25 cellular contexts compared by ENCODE assay signal in the genomic region with DNA sequence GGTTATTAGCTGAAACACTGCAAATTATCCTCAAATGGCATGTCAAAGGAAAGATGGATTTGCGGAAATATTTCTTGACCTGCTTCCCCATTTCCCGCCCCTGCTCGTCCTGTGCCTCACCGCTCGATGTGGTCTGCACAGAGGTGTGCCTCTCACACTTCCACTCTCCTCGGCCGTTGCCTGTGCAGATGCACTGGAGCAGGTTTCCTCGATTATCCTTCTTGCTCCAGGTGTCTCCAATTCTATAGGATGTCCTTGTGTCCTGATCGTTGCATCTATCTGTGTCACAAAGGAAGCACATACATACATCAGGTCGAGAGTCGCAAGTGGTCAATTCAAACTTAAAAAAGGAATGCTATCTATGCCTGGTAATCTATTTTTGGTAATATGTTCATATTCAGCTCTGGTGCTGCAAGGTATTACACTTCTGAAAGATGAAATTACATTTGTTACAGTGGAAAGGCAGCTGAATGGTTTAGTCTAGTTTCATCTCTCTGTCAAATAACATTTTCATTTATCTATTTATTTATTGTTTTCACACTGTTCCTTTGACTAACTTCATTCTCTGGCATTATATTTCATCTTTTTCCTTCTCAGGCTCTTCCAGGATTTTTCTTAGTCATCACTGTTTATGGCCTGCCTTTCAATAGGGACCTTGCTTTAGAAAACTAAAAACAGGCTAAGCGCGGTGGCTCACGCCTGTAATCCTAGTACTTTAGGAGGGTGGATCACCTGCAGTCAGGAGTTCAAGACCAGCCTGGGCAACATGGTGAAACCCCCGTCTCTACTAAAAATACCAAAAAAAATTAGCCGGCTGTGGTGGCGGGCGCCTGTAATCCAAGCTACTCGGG. TPM values are rescaled to one million over a fixed set of nuclear protein-coding genes. Genes with fewer than 3 reads are reported as not detected.
DNase-seq lines count a peak whose midpoint lies in the region; ATAC-seq and TF ChIP-seq lines count a peak whose summit lies in the region.
"Had no signal": no experiment of that assay in that cellular context is flagged by ENCODE, and none has a peak within 500 bp of the region (broad histone marks: within the 10 kb centered on the region; RNA-seq: fewer than 3 reads in every experiment).

No MANE protein-coding gene starts in this region.

- H3K27ac Mint-ChIP-seq in type B pancreatic cell: no peak overlapping the region
- H3K27ac Mint-ChIP-seq: CD8-positive, alpha-beta memory T cell; naive thymus-derived CD4-positive, alpha-beta T cell had no signal

- ATAC-seq in GM18868 (IDR thresholded peaks at IDR 0.05; ENCODE audit: unreplicated experiment): no peak
- no peak for ATAC-seq in HG03565 (IDR thresholded peaks at IDR 0.05; ENCODE audit: unreplicated experiment)
- ATAC-seq: left colon; naive thymus-derived CD4-positive, alpha-beta T cell; right cardiac atrium had no signal

- H3K36me3 ChIP-seq in GM23248 (ENCODE audit: low read depth) (peaks cover 90% of the 10 kb centered on the region), skeletal muscle satellite cell (ENCODE audit: insufficient read depth, low read length) (peaks cover 94% of the 10 kb centered on the region)

- peaks cover 18% of the 10 kb centered on the region for H3K4me1 Mint-ChIP-seq in type B pancreatic cell (ENCODE audit: unreplicated experiment)
- H3K4me1 Mint-ChIP-seq: CD8-positive, alpha-beta memory T cell; central memory CD8-positive, alpha-beta T cell; naive thymus-derived CD4-positive, alpha-beta T cell had no signal

- peaks cover 84% of the 10 kb centered on the region for H3K79me2 ChIP-seq in GM23248 (ENCODE audit: insufficient read depth)

- DNase-seq in GM23248 (peak; percentile 31), astrocyte of the spinal cord (ENCODE audit: low read depth, low spot score) (peak; percentile 48), fibroblast of villous mesenchyme (ENCODE audit: low read depth) (peak; percentile 18), type B pancreatic cell (ENCODE audit: extremely low spot score, unreplicated experiment) (no peak)
- DNase-seq: activated CD8-positive, alpha-beta memory T cell treated with anti-CD3 and anti-CD28 coated beads for 24 hours; activated naive CD4-positive, alpha-beta T cell treated with Interleukin-2 at 50 U/mL for 16 hours; activated T-cell treated with anti-CD3 and anti-CD28 coated beads, Interleukin-2, amount 50 U/mL, for 48 hours; amniotic stem cell; CD8-positive, alpha-beta memory T cell; glutamatergic neuron; left colon; mesendoderm; naive thymus-derived CD4-positive, alpha-beta T cell; NCI-H1105; NCI-H2029 treated with DMSO at 0.1 percent for 48 hours; NCI-H226; NCI-H748 treated with DMSO at 0.1 percent for 48 hours; occipital lobe; right cardiac atrium; stimulated activated CD4-positive, alpha-beta T cell treated with anti-CD3 and anti-CD28 coated beads, Interleukin-1b, Interleukin-23, amount 100 ng/mL, for 48 hours; substantia nigra had no signal

- peaks cover 96% of the 10 kb centered on the region for H3F3A ChIP-seq in GM23248 (ENCODE audit: insufficient read depth)

- TF ChIP-seq CTCF in astrocyte of the spinal cord (IDR thresholded peaks at IDR 0.05; ENCODE audit: low read depth, low read length): no peak
- TF ChIP-seq CTCF in fibroblast of villous mesenchyme (IDR thresholded peaks at IDR 0.05; ENCODE audit: insufficient read depth, low read depth, low read length): no peak
- TF ChIP-seq CTCF in type B pancreatic cell (conservative IDR thresholded peaks at IDR 0.05): no peak

- H3K27me3 Mint-ChIP-seq in type B pancreatic cell: no peaks in the 10 kb centered on the region

- H4K20me1 ChIP-seq in GM23248 (ENCODE audit: insufficient read depth): peaks cover 44% of the 10 kb centered on the region

- peaks cover 5% of the 10 kb centered on the region for H3K9me3 Mint-ChIP-seq in type B pancreatic cell
- H3K9me3 Mint-ChIP-seq: central memory CD8-positive, alpha-beta T cell had no signal

- peak overlapping the region; percentile 99 for H3K4me3 ChIP-seq in GM23248
- H3K4me3 ChIP-seq in astrocyte of the spinal cord (ENCODE audit: low read depth, low read length): peak overlapping the region; percentile 95
- H3K4me3 ChIP-seq in fibroblast of villous mesenchyme (ENCODE audit: low read depth, low read length): no peak overlapping the region
- H3K4me3 ChIP-seq in skeletal muscle satellite cell (ENCODE audit: low read length): peak overlapping the region; percentile 43

- no peaks in the 10 kb centered on the region for H3K9me2 ChIP-seq in GM23248 (ENCODE audit: insufficient read depth)

- peak overlapping the region; percentile 99 for H3K9ac ChIP-seq in GM23248
- peak overlapping the region; percentile 96 for H3K9ac ChIP-seq in skeletal muscle satellite cell (ENCODE audit: low read depth, low read length)

- peaks cover 55% of the 10 kb centered on the region for H3K36me3 Mint-ChIP-seq in type B pancreatic cell
- H3K36me3 Mint-ChIP-seq: naive thymus-derived CD4-positive, alpha-beta T cell had no signal

- no peak overlapping the region for H3K4me3 Mint-ChIP-seq in type B pancreatic cell
- H3K4me3 Mint-ChIP-seq: CD8-positive, alpha-beta memory T cell; central memory CD8-positive, alpha-beta T cell; naive thymus-derived CD4-positive, alpha-beta T cell had no signal

- peak overlapping the region; percentile 97 for H3K27ac ChIP-seq in GM23248

- no peaks in the 10 kb centered on the region for H3K27me3 ChIP-seq in GM23248 (replicated peaks; ENCODE audit: insufficient read depth)
- no peaks in the 10 kb centered on the region for H3K27me3 ChIP-seq in skeletal muscle satellite cell (ENCODE audit: control insufficient read depth, insufficient read depth, low read length)

- in situ Hi-C loops in GM23248 (cut with MboI): no loop called here
- in situ Hi-C loops in astrocyte of the spinal cord (cut with HindIII; ENCODE audit: low sequenced_read_pairs): no loop called here

- H3K9me3 ChIP-seq in GM23248 (ENCODE audit: low read depth): no peaks in the 10 kb centered on the region
- H3K9me3 ChIP-seq in skeletal muscle satellite cell (replicated peaks; ENCODE audit: low read length): no peaks in the 10 kb centered on the region

- H2AFZ ChIP-seq in GM23248: no peak overlapping the region

- peaks cover 37% of the 10 kb centered on the region for H3K4me1 ChIP-seq in GM23248 (ENCODE audit: insufficient read depth)
- peaks cover 55% of the 10 kb centered on the region for H3K4me1 ChIP-seq in skeletal muscle satellite cell (ENCODE audit: control insufficient read depth, insufficient read depth, low read length)

- H3K4me2 ChIP-seq in GM23248 (ENCODE audit: unreplicated experiment) (peak overlapping the region; percentile 96), skeletal muscle satellite cell (ENCODE audit: low read length) (peak overlapping the region; percentile 88)

- WGBS in GM23248 (ENCODE audit: low coverage in 1 of 2, low lambda C conversion rate in 2 of 2, missing lambda C conversion rate in 2 of 2), 2 experiments: 95 to 97% methylated on average over 19 of the region's 19 CpGs

RNA-seq across cellular contexts. Expression of a gene that starts 7.6 kb away (rescaled TPM):
- total RNA-seq in GM23248 (2014; rRNA removed; shearing (Covaris generic)): 33,406 and 36,331 TPM in 2 replicates
- 19,771 and 20,647 TPM in 2 replicates for polyA plus RNA-seq in GM23248 (2016; fragmentation: Nextera tagmentation; extraction: Ambion mirVana)
- total RNA-seq in fibroblast of villous mesenchyme (1,807 and 3,312 TPM in 2 replicates), type B pancreatic cell (ENCODE audit: low replicate concordance) (499 and 902 TPM in 2 replicates)
- 9,411 and 9,536 TPM in 2 replicates for total RNA-seq in skeletal muscle satellite cell (2012; rRNA removed)

Comparison
In these comparisons a context has a peak if more than half of its experiments do, and no peak if none do; other contexts are left out.
1. RNA of a gene that starts 7.6 kb away (total RNA-seq): 33,406 to 36,331 TPM in GM23248; 1,807 to 3,312 TPM in fibroblast of villous mesenchyme and 499 to 902 TPM in type B pancreatic cell; every median in the first group is over 10 times any median in the second.